In genomic region chr17:41962768-41963434, GRCh38 we compare ENCODE assay signal across 8 cellular contexts. TPM values are rescaled to one million over a fixed set of nuclear protein-coding genes. Genes with fewer than 3 reads are reported as not detected.
DNase-seq lines count a peak whose midpoint lies in the region; ATAC-seq, FAIRE-seq and TF ChIP-seq lines count a peak whose summit lies in the region.

No MANE protein-coding gene starts in this region.

- H3K9me3 ChIP-seq in astrocyte (ENCODE audit: insufficient read depth, low read depth, low read length) (no peaks in the 10 kb centered on the region), smooth muscle cell (replicated peaks; ENCODE audit: low read depth) (no peaks in the 10 kb centered on the region)

- no peak overlapping the region for H3K27ac ChIP-seq in astrocyte (ENCODE audit: low read depth, low read length)
- no peak overlapping the region for H3K27ac ChIP-seq in smooth muscle cell (ENCODE audit: low read depth)

- no peak overlapping the region for H3K4me3 Mint-ChIP-seq in T-helper 2 cell treated with Interferon-gamma antibody and Interleukin-4, amounts not matched to agents 5 μg/mL and 100 μg/mL, for 36 hours
- no peak overlapping the region for H3K4me3 Mint-ChIP-seq in astrocyte (ENCODE audit: unreplicated experiment)

- H3K9ac ChIP-seq in astrocyte (ENCODE audit: low read length) = no peak overlapping the region
- H3K9ac ChIP-seq in smooth muscle cell (ENCODE audit: low read depth) = no peak overlapping the region

- no peak for ATAC-seq in HG03045 (IDR thresholded peaks at IDR 0.05; ENCODE audit: unreplicated experiment)

- H3K79me2 ChIP-seq in astrocyte (ENCODE audit: insufficient read depth, low read length) = peaks cover 13% of the 10 kb centered on the region
- peaks cover 11% of the 10 kb centered on the region for H3K79me2 ChIP-seq in smooth muscle cell (ENCODE audit: low read depth)

- TF ChIP-seq CTCF in astrocyte (IDR thresholded peaks at IDR 0.05; ENCODE audit: insufficient read depth, low read depth, low read length) (peak; percentile 81), smooth muscle cell (IDR thresholded peaks at IDR 0.05; ENCODE audit: borderline replicate concordance, insufficient read depth, poor library complexity, severe bottlenecking) (peak; percentile 81)

- no peak overlapping the region for H3K4me3 ChIP-seq in astrocyte (ENCODE audit: insufficient read depth, low read depth, low read length)
- H3K4me3 ChIP-seq in smooth muscle cell = no peak overlapping the region

- H3K4me2 ChIP-seq in astrocyte (ENCODE audit: low read length) (no peak overlapping the region), smooth muscle cell (no peak overlapping the region)

- H3K9me3 Mint-ChIP-seq in T-helper 2 cell treated with Interferon-gamma antibody and Interleukin-4, amounts not matched to agents 5 μg/mL and 100 μg/mL, for 36 hours = no peaks in the 10 kb centered on the region
- H3K9me3 Mint-ChIP-seq in astrocyte (ENCODE audit: unreplicated experiment) = no peaks in the 10 kb centered on the region

- no peaks in the 10 kb centered on the region for H3K36me3 ChIP-seq in astrocyte (ENCODE audit: insufficient read depth, low read length)
- no peaks in the 10 kb centered on the region for H3K36me3 ChIP-seq in smooth muscle cell (ENCODE audit: low read depth)

- peaks cover 2% of the 10 kb centered on the region for H3K36me3 Mint-ChIP-seq in T-helper 2 cell treated with Interferon-gamma antibody and Interleukin-4, amounts not matched to agents 5 μg/mL and 100 μg/mL, for 36 hours (ENCODE audit: low read depth)
- H3K36me3 Mint-ChIP-seq in astrocyte (ENCODE audit: low read depth, unreplicated experiment) = peaks cover 3% of the 10 kb centered on the region

- H3K27me3 ChIP-seq in astrocyte (ENCODE audit: insufficient read depth, low read length) = no peaks in the 10 kb centered on the region
- no peaks in the 10 kb centered on the region for H3K27me3 ChIP-seq in smooth muscle cell (ENCODE audit: low read depth)

- no peak overlapping the region for H3K27ac Mint-ChIP-seq in T-helper 2 cell treated with Interferon-gamma antibody and Interleukin-4, amounts not matched to agents 5 μg/mL and 100 μg/mL, for 36 hours
- peak overlapping the region; percentile 7 for H3K27ac Mint-ChIP-seq in astrocyte (ENCODE audit: unreplicated experiment)

- H3K4me1 Mint-ChIP-seq in T-helper 2 cell treated with Interferon-gamma antibody and Interleukin-4, amounts not matched to agents 5 μg/mL and 100 μg/mL, for 36 hours (ENCODE audit: low read depth) = peaks cover 22% of the 10 kb centered on the region
- peaks cover 18% of the 10 kb centered on the region for H3K4me1 Mint-ChIP-seq in astrocyte (ENCODE audit: low read depth, unreplicated experiment)

- H3K27me3 Mint-ChIP-seq in T-helper 2 cell treated with Interferon-gamma antibody and Interleukin-4, amounts not matched to agents 5 μg/mL and 100 μg/mL, for 36 hours (ENCODE audit: low read depth) = no peaks in the 10 kb centered on the region
- H3K27me3 Mint-ChIP-seq in astrocyte (ENCODE audit: low read depth, unreplicated experiment) = peaks cover 3% of the 10 kb centered on the region

- no peaks in the 10 kb centered on the region for H3F3A ChIP-seq in smooth muscle cell (ENCODE audit: low read depth)

- WGBS in smooth muscle cell (ENCODE audit: low lambda C conversion rate) = 29% methylated on average over 9 of the region's 9 CpGs

- DNase-seq in GM03348 (ENCODE audit: low spot score) (peak; percentile 89), NCI-H128 (lab: John Stamatoyannopoulos, UW; ENCODE audit: unreplicated experiment) (peak; percentile 17), astrocyte (ENCODE audit: low read depth) (peak; percentile 17), hypothalamus (lab: John Stamatoyannopoulos, UW) (peak in 49 of 51 donors; percentile 24 to 86 (median 62)), smooth muscle cell (lab: John Stamatoyannopoulos, UW; ENCODE audit: unreplicated experiment) (peak; percentile 7), NCI-H1048 (lab: John Stamatoyannopoulos, UW) (no peak)
- peak; percentile 62 for DNase-seq in T-helper 2 cell treated with Interferon-gamma antibody and Interleukin-4, amounts not matched to agents 5 μg/mL and 100 μg/mL, for 36 hours (ENCODE audit: low spot score)

- H4K20me1 ChIP-seq in astrocyte (ENCODE audit: insufficient read depth, low read length) (peaks cover 6% of the 10 kb centered on the region), smooth muscle cell (ENCODE audit: low read depth) (no peaks in the 10 kb centered on the region)

- FAIRE-seq in astrocyte (lab: Jason Lieb, UNC) = no peak

- H2AFZ ChIP-seq in astrocyte (ENCODE audit: low read depth, low read length) = no peak overlapping the region
- no peak overlapping the region for H2AFZ ChIP-seq in smooth muscle cell (ENCODE audit: low read depth)

- H3K4me1 ChIP-seq in astrocyte (ENCODE audit: insufficient read depth, low read length) = peaks cover 25% of the 10 kb centered on the region
- peaks cover 12% of the 10 kb centered on the region for H3K4me1 ChIP-seq in smooth muscle cell (ENCODE audit: low read depth)

RNA-seq across cellular contexts. Expression of gene CNP, which starts 3.7 kb away (rescaled TPM):
- total RNA-seq in astrocyte = 169 and 177 TPM in 2 replicates
- total RNA-seq in smooth muscle cell = 28.5 and 34.7 TPM in 2 replicates
- polyA plus RNA-seq in smooth muscle cell = 60.1 and 63.0 TPM in 2 replicates

RNA-seq across cellular contexts. Expression of gene ODAD4, which starts 32.5 kb away (rescaled TPM):
- total RNA-seq in astrocyte (0.98 and 1.1 TPM in 2 replicates), smooth muscle cell (1.5 and 1.7 TPM in 2 replicates)
- polyA plus RNA-seq in smooth muscle cell = 3.2 and 3.9 TPM in 2 replicates

RNA-seq across cellular contexts. Expression of gene ACLY, which starts 44.1 kb away (rescaled TPM):
- total RNA-seq in astrocyte (296 and 326 TPM in 2 replicates), smooth muscle cell (188 and 217 TPM in 2 replicates)
- polyA plus RNA-seq in smooth muscle cell = 119 and 172 TPM in 2 replicates

RNA-seq across cellular contexts. Expression of gene DNAJC7, which starts 54.3 kb away (rescaled TPM):
- total RNA-seq in astrocyte (82.9 and 96.0 TPM in 2 replicates), smooth muscle cell (44.5 and 69.5 TPM in 2 replicates)
- polyA plus RNA-seq in smooth muscle cell = 44.7 and 61.5 TPM in 2 replicates

RNA-seq across cellular contexts. Expression of gene NKIRAS2, which starts 57.0 kb away (rescaled TPM):
- total RNA-seq in astrocyte = 60.5 and 66.0 TPM in 2 replicates
- total RNA-seq in smooth muscle cell = 21.3 and 41.3 TPM in 2 replicates
- polyA plus RNA-seq in smooth muscle cell = 50.1 and 54.4 TPM in 2 replicates
